8 cellular contexts compared by ENCODE assay signal in genomic region chr17:32066863-32067642, GRCh38. TPM values are rescaled to one million over a fixed set of nuclear protein-coding genes. Genes with fewer than 3 reads are reported as not detected.
A peak's percentile ranks its signal among the peaks of the same experiment; 100 is the strongest.
DNase-seq lines count a peak whose midpoint lies in the region; ATAC-seq and TF ChIP-seq lines count a peak whose summit lies in the region.
"Not testable (repeated sequence)": the region's sequence is repeated elsewhere in the genome, so short reads cannot be mapped to it uniquely, and the experiment has no call there.

No MANE protein-coding gene starts in this region.

- 41 to 62% (median 55%) methylated on average over 12 to 21 of the region's 25 CpGs for WGBS in stomach, 5 donors

- not testable (repeated sequence) for H3K36me3 Mint-ChIP-seq in central memory CD8-positive, alpha-beta T cell (ENCODE audit: insufficient read depth); immature natural killer cell

- not testable (repeated sequence) for TF ChIP-seq EP300 in stomach (IDR thresholded peaks at IDR 0.05)

- intact Hi-C loops in sciatic nerve (cut with DNase I); stomach (cut with DNase I; ENCODE audit: low total_unique reads): not testable (repeated sequence)

- peaks cover 10% of the 10 kb centered on the region for H3K4me1 Mint-ChIP-seq in central memory CD8-positive, alpha-beta T cell
- peaks cover 19 to 21% of the 10 kb centered on the region in 2 donors for H3K4me1 Mint-ChIP-seq in immature natural killer cell

- H3K9me3 Mint-ChIP-seq in central memory CD8-positive, alpha-beta T cell; immature natural killer cell: not testable (repeated sequence)

- not testable (repeated sequence) for TF ChIP-seq POLR2A in stomach (IDR thresholded peaks at IDR 0.05)

- peak; percentile 80 for ATAC-seq in HG03175 (IDR thresholded peaks at IDR 0.05; ENCODE audit: unreplicated experiment)
- peak; percentile 95 for ATAC-seq in central memory CD8-positive, alpha-beta T cell (replicated peaks; ENCODE audit: extremely low read depth, poor library complexity, severe bottlenecking)
- ATAC-seq in sciatic nerve: peak; percentile 86

- H3K36me3 ChIP-seq in stomach: not testable (repeated sequence)

- H3K27me3 Mint-ChIP-seq in central memory CD8-positive, alpha-beta T cell; immature natural killer cell (ENCODE audit: low read depth in 3 of 3): not testable (repeated sequence)

- H3K27ac ChIP-seq in stomach: not testable (repeated sequence)

- H3K27me3 ChIP-seq in stomach: not testable (repeated sequence)

- DNase-seq in GM10266 (ENCODE audit: extremely low spot score): not testable (repeated sequence)
- peak; percentile 63 for DNase-seq in T follicular helper cell (ENCODE audit: low read depth)
- peak; percentile 46 for DNase-seq in activated T-cell treated with anti-CD3 and anti-CD28 coated beads for 48 hours (ENCODE audit: low read depth)
- peak; percentile 31 to 59 for DNase-seq in central memory CD8-positive, alpha-beta T cell (ENCODE audit: low spot score in 2 of 2)
- peak; percentile 66 to 70 (median 67) for DNase-seq in immature natural killer cell
- peak; percentile 80 for DNase-seq in sciatic nerve (ENCODE audit: low spot score)
- peak; percentile 59 for DNase-seq in stomach

- H3K4me3 Mint-ChIP-seq in central memory CD8-positive, alpha-beta T cell: peak overlapping the region; percentile 57
- peak overlapping the region; percentile 42 to 68 (median 53) for H3K4me3 Mint-ChIP-seq in immature natural killer cell

- peak overlapping the region in 3 of 4 donors; percentile 18 to 23 (median 23) for H3K4me3 ChIP-seq in stomach

- not testable (repeated sequence) for H3K27ac Mint-ChIP-seq in central memory CD8-positive, alpha-beta T cell (ENCODE audit: low read depth)
- peak overlapping the region in 5 of 6 donors; percentile 40 to 81 (median 73) for H3K27ac Mint-ChIP-seq in immature natural killer cell

- TF ChIP-seq CTCF in GM10266 (IDR thresholded peaks at IDR 0.05; ENCODE audit: control insufficient read depth, insufficient read depth, low read depth, missing control alignments) (peak; percentile 11), stomach (IDR thresholded peaks at IDR 0.05) (peak in 3 of 7 experiments; percentile 19 to 58 (median 38))

- not testable (repeated sequence) for H3K4me1 ChIP-seq in stomach

- not testable (repeated sequence) for H3K9me3 ChIP-seq in stomach

RNA-seq across cellular contexts. Expression of gene LRRC37B, which starts 59.9 kb away (rescaled TPM):
- polyA plus RNA-seq in immature natural killer cell (10 to 100 TPM in 1 of 3 donors, 1 to 10 TPM in 2; 2.8 to 13.8 (median 6.6) TPM), stomach (10 to 100 TPM in 1 of 3 donors, 1 to 10 TPM in 2; 7.6 to 11.8 (median 8.9) TPM)
- total RNA-seq in sciatic nerve (25.7 TPM), stomach (100 to 1,000 TPM in 1 of 5 donors, 10 to 100 TPM in 3, 1 to 10 TPM in 1; 3.2 to 132 (median 37.4) TPM)
